26 cellular contexts compared by ENCODE assay signal in the genomic region with DNA sequence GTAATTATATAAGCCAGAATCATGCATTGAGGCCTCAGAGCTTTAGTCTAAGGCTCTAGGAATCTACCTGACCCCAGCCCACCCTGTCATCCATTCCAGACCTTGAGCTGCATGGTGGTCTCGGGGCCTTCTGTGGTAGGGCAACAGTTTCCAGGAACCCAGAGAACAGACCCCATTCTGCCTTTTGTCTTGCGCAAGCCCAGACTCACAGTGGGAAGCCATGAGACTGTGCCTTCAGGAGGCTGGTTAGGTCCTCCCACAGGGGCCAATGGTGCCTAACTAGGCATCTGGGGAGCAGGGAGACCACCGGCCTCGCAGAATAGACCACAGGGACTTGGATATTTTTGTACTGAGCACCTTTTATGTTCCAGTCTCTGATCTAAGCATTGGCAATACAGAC.
"Had no signal": no experiment of that assay in that cellular context is flagged by ENCODE, and none has a peak within 500 bp of the region (broad histone marks: within the 10 kb centered on the region; RNA-seq: fewer than 3 reads in every experiment).

No MANE protein-coding gene starts in this region.

- H3K79me2 ChIP-seq: hepatocyte had no signal

- H3K27ac ChIP-seq: hepatocyte, left lung, lower lobe of right lung, pancreas, prostate gland, sigmoid colon, spleen, tibial nerve, upper lobe of left lung, vagina had no signal

- DNase-seq: kidney glomerular epithelial cell; left colon; left lung; lower lobe of right lung; mammary epithelial cell; mesenchymal stem cell; naive thymus-derived CD8-positive, alpha-beta T cell; nucleus accumbens; pancreas; posterior cingulate gyrus; retina; right cardiac atrium; sigmoid colon; small intestine; spleen; stimulated activated CD4-positive, alpha-beta T cell treated with anti-CD3 and anti-CD28 coated beads, Interleukin-4, amount 100 ng/mL, for 24 hours; stimulated activated naive CD4-positive, alpha-beta T cell treated with Interleukin-2 at 50 U/mL for 16 hours; stimulated activated naive CD8-positive, alpha-beta T cell treated with anti-CD3 and anti-CD28 coated beads, Interleukin-15, amount 100 ng/mL, for 72 hours; substantia nigra; upper lobe of left lung had no signal

- H3K4me2 ChIP-seq: hepatocyte had no signal

- H3K9me3 ChIP-seq: left lung, lower lobe of right lung, pancreas, prostate gland, sigmoid colon, spleen, tibial nerve, upper lobe of left lung, vagina had no signal

- H3K4me3 ChIP-seq: hepatocyte, left lung, lower lobe of right lung, pancreas, prostate gland, sigmoid colon, spleen, tibial nerve, upper lobe of left lung, vagina had no signal

- H2AFZ ChIP-seq: hepatocyte had no signal

- H3K36me3 ChIP-seq: left lung, lower lobe of right lung, pancreas, prostate gland, sigmoid colon, tibial nerve, upper lobe of left lung, vagina had no signal

- H3K27me3 ChIP-seq: hepatocyte, left lung, pancreas, spleen, tibial nerve, upper lobe of left lung, vagina had no signal

- FAIRE-seq: keratinocyte, pancreas, small intestine had no signal

- ATAC-seq: left colon; left lung; lower lobe of right lung; naive thymus-derived CD8-positive, alpha-beta T cell; pancreas; right cardiac atrium; stimulated activated memory B cell treated with anti-CD40 and anti-IgM and Interleukin-4, amounts not matched to agents 10 μg/mL and 1 μg/mL and 100 μg/mL, for 72 hours; stimulated activated naive CD8-positive, alpha-beta T cell treated with anti-CD3 and anti-CD28 coated beads, Interleukin-15, amount 100 ng/mL, for 72 hours had no signal

- H3K4me1 ChIP-seq: left lung, prostate gland, sigmoid colon, tibial nerve, upper lobe of left lung, vagina had no signal
